In the genomic region with DNA sequence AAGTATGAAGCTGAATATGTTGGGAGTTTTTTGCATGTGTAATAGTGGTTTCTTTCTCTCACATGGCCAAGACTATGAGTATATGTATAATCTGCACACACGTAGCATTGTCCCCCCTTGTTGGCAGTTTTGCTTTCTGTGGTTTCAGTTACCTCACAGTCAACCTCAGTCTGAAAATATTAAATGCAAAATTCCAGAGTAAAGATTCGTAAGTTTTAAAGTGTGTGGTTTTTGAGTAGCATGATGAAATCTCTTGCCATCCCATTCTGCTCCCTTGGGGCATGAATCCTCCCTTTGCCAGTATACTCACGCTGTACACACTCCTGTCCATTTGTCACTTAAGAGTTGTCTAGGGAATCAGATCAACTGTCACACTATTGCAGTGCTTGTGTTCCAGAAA, we compare ENCODE assay signal across 1 cellular context.
TF ChIP-seq lines count a peak whose summit lies in the region.

No MANE protein-coding gene starts in this region.

TF ChIP-seq in GM23338, 12 proteins besides CTCF, POLR2A, EP300 and RAD21 (continued from another document):
- TF ChIP-seq, protein P1, sequence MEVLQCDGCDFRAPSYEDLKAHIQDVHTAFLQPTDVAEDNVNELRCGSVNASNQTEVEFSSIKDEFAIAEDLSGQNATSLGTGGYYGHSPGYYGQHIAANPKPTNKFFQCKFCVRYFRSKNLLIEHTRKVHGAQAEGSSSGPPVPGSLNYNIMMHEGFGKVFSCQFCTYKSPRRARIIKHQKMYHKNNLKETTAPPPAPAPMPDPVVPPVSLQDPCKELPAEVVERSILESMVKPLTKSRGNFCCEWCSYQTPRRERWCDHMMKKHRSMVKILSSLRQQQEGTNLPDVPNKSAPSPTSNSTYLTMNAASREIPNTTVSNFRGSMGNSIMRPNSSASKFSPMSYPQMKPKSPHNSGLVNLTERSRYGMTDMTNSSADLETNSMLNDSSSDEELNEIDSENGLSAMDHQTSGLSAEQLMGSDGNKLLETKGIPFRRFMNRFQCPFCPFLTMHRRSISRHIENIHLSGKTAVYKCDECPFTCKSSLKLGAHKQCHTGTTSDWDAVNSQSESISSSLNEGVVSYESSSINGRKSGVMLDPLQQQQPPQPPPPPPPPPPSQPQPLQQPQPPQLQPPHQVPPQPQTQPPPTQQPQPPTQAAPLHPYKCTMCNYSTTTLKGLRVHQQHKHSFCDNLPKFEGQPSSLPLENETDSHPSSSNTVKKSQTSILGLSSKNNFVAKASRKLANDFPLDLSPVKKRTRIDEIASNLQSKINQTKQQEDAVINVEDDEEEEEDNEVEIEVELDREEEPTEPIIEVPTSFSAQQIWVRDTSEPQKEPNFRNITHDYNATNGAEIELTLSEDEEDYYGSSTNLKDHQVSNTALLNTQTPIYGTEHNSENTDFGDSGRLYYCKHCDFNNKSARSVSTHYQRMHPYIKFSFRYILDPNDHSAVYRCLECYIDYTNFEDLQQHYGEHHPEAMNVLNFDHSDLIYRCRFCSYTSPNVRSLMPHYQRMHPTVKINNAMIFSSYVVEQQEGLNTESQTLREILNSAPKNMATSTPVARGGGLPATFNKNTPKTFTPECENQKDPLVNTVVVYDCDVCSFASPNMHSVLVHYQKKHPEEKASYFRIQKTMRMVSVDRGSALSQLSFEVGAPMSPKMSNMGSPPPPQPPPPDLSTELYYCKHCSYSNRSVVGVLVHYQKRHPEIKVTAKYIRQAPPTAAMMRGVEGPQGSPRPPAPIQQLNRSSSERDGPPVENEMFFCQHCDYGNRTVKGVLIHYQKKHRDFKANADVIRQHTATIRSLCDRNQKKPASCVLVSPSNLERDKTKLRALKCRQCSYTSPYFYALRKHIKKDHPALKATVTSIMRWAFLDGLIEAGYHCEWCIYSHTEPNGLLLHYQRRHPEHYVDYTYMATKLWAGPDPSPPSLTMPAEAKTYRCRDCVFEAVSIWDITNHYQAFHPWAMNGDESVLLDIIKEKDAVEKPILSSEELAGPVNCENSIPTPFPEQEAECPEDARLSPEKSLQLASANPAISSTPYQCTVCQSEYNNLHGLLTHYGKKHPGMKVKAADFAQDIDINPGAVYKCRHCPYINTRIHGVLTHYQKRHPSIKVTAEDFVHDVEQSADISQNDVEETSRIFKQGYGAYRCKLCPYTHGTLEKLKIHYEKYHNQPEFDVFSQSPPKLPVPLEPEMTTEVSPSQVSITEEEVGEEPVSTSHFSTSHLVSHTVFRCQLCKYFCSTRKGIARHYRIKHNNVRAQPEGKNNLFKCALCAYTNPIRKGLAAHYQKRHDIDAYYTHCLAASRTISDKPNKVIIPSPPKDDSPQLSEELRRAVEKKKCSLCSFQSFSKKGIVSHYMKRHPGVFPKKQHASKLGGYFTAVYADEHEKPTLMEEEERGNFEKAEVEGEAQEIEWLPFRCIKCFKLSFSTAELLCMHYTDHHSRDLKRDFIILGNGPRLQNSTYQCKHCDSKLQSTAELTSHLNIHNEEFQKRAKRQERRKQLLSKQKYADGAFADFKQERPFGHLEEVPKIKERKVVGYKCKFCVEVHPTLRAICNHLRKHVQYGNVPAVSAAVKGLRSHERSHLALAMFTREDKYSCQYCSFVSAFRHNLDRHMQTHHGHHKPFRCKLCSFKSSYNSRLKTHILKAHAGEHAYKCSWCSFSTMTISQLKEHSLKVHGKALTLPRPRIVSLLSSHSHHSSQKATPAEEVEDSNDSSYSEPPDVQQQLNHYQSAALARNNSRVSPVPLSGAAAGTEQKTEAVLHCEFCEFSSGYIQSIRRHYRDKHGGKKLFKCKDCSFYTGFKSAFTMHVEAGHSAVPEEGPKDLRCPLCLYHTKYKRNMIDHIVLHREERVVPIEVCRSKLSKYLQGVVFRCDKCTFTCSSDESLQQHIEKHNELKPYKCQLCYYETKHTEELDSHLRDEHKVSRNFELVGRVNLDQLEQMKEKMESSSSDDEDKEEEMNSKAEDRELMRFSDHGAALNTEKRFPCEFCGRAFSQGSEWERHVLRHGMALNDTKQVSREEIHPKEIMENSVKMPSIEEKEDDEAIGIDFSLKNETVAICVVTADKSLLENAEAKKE (CRISPR knock-in tag; IDR thresholded peaks at IDR 0.05) = no peak
